Comparison of ENCODE assay signal across 8 cellular contexts in genomic region chr19:4233282-4233853, GRCh38. TPM values are rescaled to one million over a fixed set of nuclear protein-coding genes. Genes with fewer than 3 reads are reported as not detected.
A peak's percentile ranks its signal among the peaks of the same experiment; 100 is the strongest.
DNase-seq lines count a peak whose midpoint lies in the region; ATAC-seq and TF ChIP-seq lines count a peak whose summit lies in the region.

No MANE protein-coding gene starts in this region.

- POLR2A ChIA-PET in activated CD8-positive, alpha-beta T cell treated with anti-CD3 and anti-CD28 coated beads, Interleukin-2, amount 10 ng/mL, durations not matched to agents 7 days and 5 days (lab: Charles Lee), result no interaction called here

- ATAC-seq in activated CD8-positive, alpha-beta T cell treated with anti-CD3 and anti-CD28 coated beads, Interleukin-2, amount 10 ng/mL, durations not matched to agents 7 days and 5 days, result peak; percentile 74
- ATAC-seq in omental fat pad (ENCODE audit: low FRiP score), result no peak
- peak in 1 of 2 donors; percentile 71 for ATAC-seq in upper lobe of left lung (ENCODE audit: low FRiP score in 2 of 2)

- no peak for TF ChIP-seq EP300 in upper lobe of left lung (IDR thresholded peaks at IDR 0.05)

- no peak for TF ChIP-seq POLR2A in NB4 (IDR thresholded peaks at IDR 0.05; ENCODE audit: extremely low read depth, insufficient read length)
- no peak for TF ChIP-seq POLR2A in upper lobe of left lung (IDR thresholded peaks at IDR 0.05)

- H3K27me3 Mint-ChIP-seq in activated CD8-positive, alpha-beta T cell treated with anti-CD3 and anti-CD28 coated beads, Interleukin-2, amount 10 ng/mL, durations not matched to agents 7 days and 5 days (ENCODE audit: low read depth), result no peaks in the 10 kb centered on the region

- DNase-seq in G401 (ENCODE audit: low spot score), result peak; percentile 15
- peak; percentile 62 for DNase-seq in NB4 (ENCODE audit: low read depth)
- DNase-seq in activated CD8-positive, alpha-beta T cell treated with anti-CD3 and anti-CD28 coated beads, Interleukin-2, amount 10 ng/mL, durations not matched to agents 7 days and 5 days, result peak; percentile 80
- DNase-seq in epithelial cell of esophagus (ENCODE audit: low read depth), result peak; percentile 24
- DNase-seq in omental fat pad (ENCODE audit: low spot score), result peak; percentile 40
- DNase-seq in upper lobe of left lung, result peak in 1 of 2 donors; percentile 41
- DNase-seq in RKO (ENCODE audit: low spot score), result no peak
- DNase-seq in NCI-H1105 treated with DMSO at 0.1 percent for 48 hours (lab: John Stamatoyannopoulos, UW), result no peak

- no peaks in the 10 kb centered on the region for H3K36me3 Mint-ChIP-seq in activated CD8-positive, alpha-beta T cell treated with anti-CD3 and anti-CD28 coated beads, Interleukin-2, amount 10 ng/mL, durations not matched to agents 7 days and 5 days (ENCODE audit: low read depth)

- TF ChIP-seq CTCF in NB4 (IDR thresholded peaks at IDR 0.05; ENCODE audit: low read depth, low read length) (peak; percentile 73), epithelial cell of esophagus (IDR thresholded peaks at IDR 0.05; ENCODE audit: insufficient read depth, low read depth, low read length, missing control alignments) (peak; percentile 70), omental fat pad (IDR thresholded peaks at IDR 0.05) (no peak), upper lobe of left lung (IDR thresholded peaks at IDR 0.05) (peak; percentile 33 to 57 (median 48))

- 34 to 41% methylated on average over 9 to 11 of the region's 11 CpGs for WGBS in upper lobe of left lung, 2 donors

- in situ Hi-C loops in G401 (cut with HindIII; ENCODE audit: low sequenced_read_pairs), result no loop called here

- no peaks in the 10 kb centered on the region for H3K36me3 ChIP-seq in upper lobe of left lung

- H3K9me3 Mint-ChIP-seq in activated CD8-positive, alpha-beta T cell treated with anti-CD3 and anti-CD28 coated beads, Interleukin-2, amount 10 ng/mL, durations not matched to agents 7 days and 5 days (ENCODE audit: insufficient read depth), result no peaks in the 10 kb centered on the region

- H3K4me1 Mint-ChIP-seq in activated CD8-positive, alpha-beta T cell treated with anti-CD3 and anti-CD28 coated beads, Interleukin-2, amount 10 ng/mL, durations not matched to agents 7 days and 5 days (ENCODE audit: low read depth), result peaks cover 2% of the 10 kb centered on the region

- peaks cover 5 to 11% (median 7%) of the 10 kb centered on the region in 4 donors for H3K4me1 ChIP-seq in upper lobe of left lung

- H3K4me3 ChIP-seq in NB4 (ENCODE audit: low read depth, low read length) (no peak overlapping the region), epithelial cell of esophagus (ENCODE audit: low read length) (no peak overlapping the region), upper lobe of left lung (no peak overlapping the region)

- no peak overlapping the region for H3K4me3 Mint-ChIP-seq in activated CD8-positive, alpha-beta T cell treated with anti-CD3 and anti-CD28 coated beads, Interleukin-2, amount 10 ng/mL, durations not matched to agents 7 days and 5 days

- peaks cover 0 to 17% (median 2%) of the 10 kb centered on the region in 4 donors for H3K27me3 ChIP-seq in upper lobe of left lung

- no peak overlapping the region for H3K27ac Mint-ChIP-seq in activated CD8-positive, alpha-beta T cell treated with anti-CD3 and anti-CD28 coated beads, Interleukin-2, amount 10 ng/mL, durations not matched to agents 7 days and 5 days

- no peaks in the 10 kb centered on the region for H3K9me3 ChIP-seq in upper lobe of left lung

- CTCF ChIA-PET in activated CD8-positive, alpha-beta T cell treated with anti-CD3 and anti-CD28 coated beads, Interleukin-2, amount 10 ng/mL, durations not matched to agents 7 days and 5 days (lab: Charles Lee), result interaction anchor here (0.6 to 2.6 kb wide), 9 partner anchors 9 to 110 kb away, joined by 3 to 11 read pairs (median 3); partner anchors contain the start of genes MPND, TMIGD2 and YJU2

- H3K27ac ChIP-seq in upper lobe of left lung, result no peak overlapping the region

RNA-seq across cellular contexts. Expression of gene EBI3, which starts 4.0 kb away (rescaled TPM):
- 1.8 and 5.4 TPM in 2 replicates for total RNA-seq in G401 (2014; rRNA removed; shearing (Covaris generic))
- not detected for total RNA-seq in activated CD8-positive, alpha-beta T cell treated with anti-CD3 and anti-CD28 coated beads, Interleukin-2, amount 10 ng/mL, durations not matched to agents 7 days and 5 days
- 10 to 100 TPM in 1 of 4 donors, 1 to 10 TPM in 3; 2.2 to 11.4 (median 5.0) TPM for total RNA-seq in omental fat pad
- 1 to 10 TPM; 1.7 to 7.4 (median 2.5) TPM for total RNA-seq in upper lobe of left lung

RNA-seq across cellular contexts. Expression of gene YJU2, which starts 13.5 kb away (rescaled TPM):
- 36.1 and 40.4 TPM in 2 replicates for total RNA-seq in G401 (2014; rRNA removed; shearing (Covaris generic))
- 10 to 100 TPM; 24.8 to 26.1 TPM for total RNA-seq in activated CD8-positive, alpha-beta T cell treated with anti-CD3 and anti-CD28 coated beads, Interleukin-2, amount 10 ng/mL, durations not matched to agents 7 days and 5 days
- total RNA-seq in omental fat pad (10 to 100 TPM; 13.2 to 23.7 (median 16.8) TPM), upper lobe of left lung (10 to 100 TPM; 18.8 to 36.6 (median 25.4) TPM)

RNA-seq across cellular contexts. Expression of gene SHD, which starts 45.7 kb away (rescaled TPM):
- 0.37 TPM in 1 of 2 replicates, not detected in the other for total RNA-seq in G401 (2014; rRNA removed; shearing (Covaris generic))
- not detected for total RNA-seq in activated CD8-positive, alpha-beta T cell treated with anti-CD3 and anti-CD28 coated beads, Interleukin-2, amount 10 ng/mL, durations not matched to agents 7 days and 5 days
- total RNA-seq in omental fat pad (under 1 TPM in 1 of 4 donors, not detected in 3; 0.19 TPM), upper lobe of left lung (under 1 TPM in 1 of 6 donors, not detected in 5; 0.98 TPM)

RNA-seq across cellular contexts. Expression of gene ANKRD24, which starts 50.9 kb away (rescaled TPM):
- 3.8 and 4.4 TPM in 2 replicates for total RNA-seq in G401 (2014; rRNA removed; shearing (Covaris generic))
- total RNA-seq in activated CD8-positive, alpha-beta T cell treated with anti-CD3 and anti-CD28 coated beads, Interleukin-2, amount 10 ng/mL, durations not matched to agents 7 days and 5 days, result under 1 TPM; 0.68 to 0.73 TPM
- total RNA-seq in omental fat pad, result 1 to 10 TPM in 2 of 4 donors, under 1 TPM in 2; 0.88 to 1.2 (median 1.0) TPM
- 10 to 100 TPM in 1 of 6 donors, 1 to 10 TPM in 3, under 1 TPM in 2; 0.46 to 10.5 (median 1.3) TPM for total RNA-seq in upper lobe of left lung

RNA-seq across cellular contexts. Expression of gene SIRT6, which starts 51.0 kb away (rescaled TPM):
- 17.2 and 21.8 TPM in 2 replicates for total RNA-seq in G401 (2014; rRNA removed; shearing (Covaris generic))
- 10 to 100 TPM; 30.8 to 40.4 TPM for total RNA-seq in activated CD8-positive, alpha-beta T cell treated with anti-CD3 and anti-CD28 coated beads, Interleukin-2, amount 10 ng/mL, durations not matched to agents 7 days and 5 days
- total RNA-seq in omental fat pad (10 to 100 TPM; 15.0 to 29.6 (median 21.0) TPM), upper lobe of left lung (10 to 100 TPM; 20.8 to 55.0 (median 27.8) TPM)

Comparison
In these comparisons a context has a peak if more than half of its experiments do, and no peak if none do; other contexts are left out.
1. DNase-seq: peak in G401 (single experiment), NB4 (single experiment), activated CD8-positive, alpha-beta T cell treated with anti-CD3 and anti-CD28 coated beads, Interleukin-2, amount 10 ng/mL, durations not matched to agents 7 days and 5 days (single experiment), epithelial cell of esophagus (single experiment) and omental fat pad (single experiment); none in RKO (single experiment) and NCI-H1105 treated with DMSO at 0.1 percent for 48 hours (single experiment).
2. CTCF ChIP-seq: peak in NB4 (single experiment), epithelial cell of esophagus (single experiment) and upper lobe of left lung (6 of 6); none in omental fat pad (0 of 3).